Comparison of ENCODE assay signal across 8 cellular contexts in the genomic region with DNA sequence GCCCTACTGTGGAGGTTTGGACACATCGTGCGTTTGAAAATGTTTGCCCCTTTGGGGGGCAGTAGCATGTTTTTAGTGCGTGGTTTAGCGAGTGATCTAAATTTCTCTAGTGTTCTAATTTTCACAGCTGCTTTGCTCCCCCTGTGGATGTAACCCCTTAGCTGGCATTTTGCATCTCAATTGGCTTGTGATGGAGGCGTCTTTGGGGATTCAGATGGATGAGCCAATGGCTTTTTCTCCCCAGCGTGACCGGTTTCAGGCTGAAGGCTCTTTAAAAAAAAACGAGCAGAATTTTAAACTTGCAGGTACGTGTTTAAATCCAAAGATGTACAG. TPM values are rescaled to one million over a fixed set of nuclear protein-coding genes. Genes with fewer than 3 reads are reported as not detected.
DNase-seq lines count a peak whose midpoint lies in the region; ATAC-seq and TF ChIP-seq lines count a peak whose summit lies in the region.

No MANE protein-coding gene starts in this region.

- no peaks in the 10 kb centered on the region for H3K27me3 ChIP-seq in HUES64 (ENCODE audit: insufficient read depth, low read length)
- H3K27me3 ChIP-seq in rectal smooth muscle tissue (ENCODE audit: control insufficient read depth, insufficient read depth, low read length) = no peaks in the 10 kb centered on the region

- WGBS in HUES64 = under 1% methylated on average over 9 of the region's 9 CpGs

- H3K27ac ChIP-seq in HUES64 (ENCODE audit: low read depth, low read length) (peak overlapping the region; percentile 98), rectal smooth muscle tissue (ENCODE audit: low read depth, low read length) (peak overlapping the region; percentile 86)

- TF ChIP-seq CTCF in fibroblast of mammary gland (conservative IDR thresholded peaks at IDR 0.05; ENCODE audit: control insufficient read depth, insufficient read depth, low read depth, low read length) (no peak), omental fat pad (IDR thresholded peaks at IDR 0.05) (no peak)

- H3K9me3 ChIP-seq in HUES64 (ENCODE audit: insufficient read depth, low read depth, low read length) = no peaks in the 10 kb centered on the region

- H3K4me1 ChIP-seq in HUES64 (ENCODE audit: insufficient read depth, low read length) (peaks cover 45% of the 10 kb centered on the region), rectal smooth muscle tissue (ENCODE audit: control insufficient read depth, insufficient read depth, low read length) (no peaks in the 10 kb centered on the region)

- DNase-seq in Daoy (ENCODE audit: low read depth) = peak; percentile 72
- peak; percentile 30 for DNase-seq in RPMI8226
- no peak for DNase-seq in fibroblast of mammary gland (ENCODE audit: low read depth)
- no peak for DNase-seq in effector CD4-positive, alpha-beta T cell
- no peak for DNase-seq in omental fat pad (ENCODE audit: low spot score)

- H3K9ac ChIP-seq in HUES64 (ENCODE audit: low read depth, low read length) (peak overlapping the region; percentile 98), rectal smooth muscle tissue (ENCODE audit: low read length) (no peak overlapping the region)

- H3K4me3 ChIP-seq in HUES64 (ENCODE audit: low read length) (peak overlapping the region; percentile 78), fibroblast of mammary gland (ENCODE audit: control insufficient read depth, low read depth, low read length) (peak overlapping the region; percentile 87), rectal smooth muscle tissue (ENCODE audit: low read length) (peak overlapping the region; percentile 82)

- ATAC-seq in GM21528 (IDR thresholded peaks at IDR 0.05; ENCODE audit: low FRiP score, unreplicated experiment) (peak; percentile 22), omental fat pad (ENCODE audit: low FRiP score) (no peak)

- peaks cover 10% of the 10 kb centered on the region for H3K36me3 ChIP-seq in HUES64 (ENCODE audit: insufficient read depth, low read length)
- H3K36me3 ChIP-seq in rectal smooth muscle tissue (ENCODE audit: control insufficient read depth, insufficient read depth, low read length) = no peaks in the 10 kb centered on the region

RNA-seq across cellular contexts. Expression of gene CDC7, which starts 0.8 kb away (rescaled TPM):
- 26.2 and 29.0 TPM in 2 replicates for total RNA-seq in Daoy (2014; rRNA removed; shearing (Covaris generic))
- 30.8 TPM for polyA plus RNA-seq in HUES64 (2013, experiment 1 of 2)
- polyA plus RNA-seq in HUES64 (2013, experiment 2 of 2) = 32.2 TPM
- 1 to 10 TPM; 1.4 to 4.1 (median 2.4) TPM for total RNA-seq in omental fat pad

Comparison
In these comparisons a context has a peak if more than half of its experiments do, and no peak if none do; other contexts are left out.
1. DNase-seq: peak in Daoy (single experiment) and RPMI8226 (single experiment); none in fibroblast of mammary gland (single experiment), effector CD4-positive, alpha-beta T cell (single experiment) and omental fat pad (single experiment).
2. Peak in every context shown above with its lines, with median percentiles within 50 percentile points of each other: H3K4me3 ChIP-seq.